ENCODE assay signal across 9 cellular contexts in genomic region chr3:4754180-4755086, GRCh38.
DNase-seq lines count a peak whose midpoint lies in the region; ATAC-seq, FAIRE-seq and TF ChIP-seq lines count a peak whose summit lies in the region.
"Had no signal": no experiment of that assay in that cellular context is flagged by ENCODE, and none has a peak within 500 bp of the region (broad histone marks: within the 10 kb centered on the region; RNA-seq: fewer than 3 reads in every experiment).

No MANE protein-coding gene starts in this region.

- in situ Hi-C loops in HepG2 (cut with HindIII; ENCODE audit: extremely low pct_ligation_motif_present, low pct_unique_long_range_greater_than_20kb): no loop called here

- H3K4me3 Mint-ChIP-seq in activated CD4-positive, alpha-beta memory T cell treated with anti-CD3 and anti-CD28 coated beads, Interleukin-2, amount 10 ng/mL, durations not matched to agents 7 days and 5 days: no peak overlapping the region

- intact Hi-C loops in HepG2 (cut with micrococcal nuclease; ENCODE audit: unreplicated experiment): no loop called here

- CTCF ChIA-PET in activated CD4-positive, alpha-beta memory T cell treated with anti-CD3 and anti-CD28 coated beads, Interleukin-2, amount 10 ng/mL, durations not matched to agents 7 days and 5 days (lab: Charles Lee): no interaction called here
- CTCF ChIA-PET in HepG2 (lab: Yijun Ruan, JAX; ENCODE audit: low intra/inter-chr PET ratio, low total read pairs): no interaction called here

- no peak for DNase-seq in activated naive CD4-positive, alpha-beta T cell treated with anti-CD3 and anti-CD28 coated beads, Interleukin-2, amount 50 U/mL, for 72 hours (ENCODE audit: low spot score in 2 of 2)
- no peak for DNase-seq in activated naive CD4-positive, alpha-beta T cell treated with Interleukin-2 at 50 U/mL for 16 hours
- peak; percentile 30 for DNase-seq in activated CD4-positive, alpha-beta memory T cell treated with anti-CD3 and anti-CD28 coated beads, Interleukin-2, amount 10 ng/mL, durations not matched to agents 7 days and 5 days
- DNase-seq in HepG2 (ENCODE audit: low spot score) (no peak), occipital lobe (lab: John Stamatoyannopoulos, UW) (no peak), NCI-H2081 (lab: John Stamatoyannopoulos, UW) (no peak), NCI-H1436 treated with DMSO at 0.1 percent for 48 hours (lab: John Stamatoyannopoulos, UW) (no peak)
- DNase-seq: PC-9 had no signal

- FAIRE-seq in HepG2 (lab: Jason Lieb, UNC): no peak

- H3K36me3 ChIP-seq in HepG2 (replicated peaks in 1 of 2; ENCODE audit: control insufficient read depth in 1 of 2, insufficient read depth in 2 of 2, low read length in 2 of 2): no peaks in the 10 kb centered on the region; a peak in 1 of 5 replicates

- no peak overlapping the region for H3K9ac ChIP-seq in HepG2 (ENCODE audit: insufficient read depth, low read depth, low read length)

- H4K20me1 ChIP-seq in HepG2 (ENCODE audit: insufficient read depth, low read length): no peaks in the 10 kb centered on the region

- H3K27me3 ChIP-seq in HepG2 (ENCODE audit: control insufficient read depth in 1 of 2, insufficient read depth in 2 of 2, low read length in 2 of 2): no peaks in the 10 kb centered on the region

- no peak overlapping the region for H3K27ac Mint-ChIP-seq in activated naive CD4-positive, alpha-beta T cell treated with anti-CD3 and anti-CD28 coated beads, Interleukin-2, amount 50 U/mL, for 72 hours
- H3K27ac Mint-ChIP-seq in activated CD4-positive, alpha-beta memory T cell treated with anti-CD3 and anti-CD28 coated beads, Interleukin-2, amount 10 ng/mL, durations not matched to agents 7 days and 5 days: no peak overlapping the region

- H3K4me1 ChIP-seq in HepG2 (ENCODE audit: insufficient read depth, low read length): peaks cover 73% of the 10 kb centered on the region

- H3K27me3 Mint-ChIP-seq in activated CD4-positive, alpha-beta memory T cell treated with anti-CD3 and anti-CD28 coated beads, Interleukin-2, amount 10 ng/mL, durations not matched to agents 7 days and 5 days: no peaks in the 10 kb centered on the region

- no peak overlapping the region for H3K4me2 ChIP-seq in HepG2 (ENCODE audit: low read depth, low read length)
- H3K4me2 ChIP-seq: PC-9 had no signal

- no peaks in the 10 kb centered on the region for H3K9me3 ChIP-seq in HepG2 (ENCODE audit: low read length)

- peaks cover 2 to 11% of the 10 kb centered on the region in 2 donors for H3K36me3 Mint-ChIP-seq in activated naive CD4-positive, alpha-beta T cell treated with anti-CD3 and anti-CD28 coated beads, Interleukin-2, amount 50 U/mL, for 72 hours
- peaks cover 58% of the 10 kb centered on the region for H3K36me3 Mint-ChIP-seq in activated CD4-positive, alpha-beta memory T cell treated with anti-CD3 and anti-CD28 coated beads, Interleukin-2, amount 10 ng/mL, durations not matched to agents 7 days and 5 days (ENCODE audit: low read depth)

- H3K79me2 ChIP-seq in HepG2 (ENCODE audit: insufficient read depth, low read length): no peaks in the 10 kb centered on the region

- peaks cover 69% of the 10 kb centered on the region for H3K4me1 Mint-ChIP-seq in activated CD4-positive, alpha-beta memory T cell treated with anti-CD3 and anti-CD28 coated beads, Interleukin-2, amount 10 ng/mL, durations not matched to agents 7 days and 5 days

- BruUV-seq in HepG2 (replicated peaks; lab: Mats Ljungman, UMichigan): no TSS peak

- no peak for TF ChIP-seq POLR2A in HepG2 (IDR thresholded peaks at IDR 0.05; ENCODE audit: insufficient read depth in 1 of 2, low read depth in 2 of 2, low read length in 2 of 2)

- TF ChIP-seq EP300 in HepG2 (IDR thresholded peaks at IDR 0.05; ENCODE audit: low read depth in 2 of 2, low read length in 2 of 2): no peak
- TF ChIP-seq EP300 in HepG2 (CRISPR knock-in tag; IDR thresholded peaks at IDR 0.05; ENCODE audit: borderline replicate concordance): no peak

- TF ChIP-seq RAD21 in HepG2 (CRISPR knock-in tag; IDR thresholded peaks at IDR 0.05): no peak

- H2AFZ ChIP-seq in HepG2 (ENCODE audit: low read length): no peak overlapping the region
- H2AFZ ChIP-seq: PC-9 had no signal

- over 99% methylated on average over 7 of the region's 7 CpGs for WGBS in HepG2 (ENCODE audit: low lambda C conversion rate)

- peak; percentile 77 for ATAC-seq in activated naive CD4-positive, alpha-beta T cell treated with anti-CD3 and anti-CD28 coated beads, Interleukin-2, amount 50 U/mL, for 72 hours
- ATAC-seq in HG02943 (IDR thresholded peaks at IDR 0.05; ENCODE audit: low read depth, unreplicated experiment) (peak; percentile 57), HepG2 (no peak)

- no peak overlapping the region for H3K4me3 ChIP-seq in HepG2 (replicated peaks in 1 of 3; ENCODE audit: insufficient read depth in 1 of 3, low read depth in 2 of 3, low read length in 3 of 3)
- H3K4me3 ChIP-seq: PC-9 had no signal

- POLR2A ChIA-PET in activated CD4-positive, alpha-beta memory T cell treated with anti-CD3 and anti-CD28 coated beads, Interleukin-2, amount 10 ng/mL, durations not matched to agents 7 days and 5 days (lab: Charles Lee): no interaction called here
- POLR2A ChIA-PET in HepG2 (lab: Yijun Ruan, JAX): no interaction called here

- peaks cover 0 to 5% of the 10 kb centered on the region in 2 donors for H3K9me3 Mint-ChIP-seq in activated naive CD4-positive, alpha-beta T cell treated with anti-CD3 and anti-CD28 coated beads, Interleukin-2, amount 50 U/mL, for 72 hours
- peaks cover 3% of the 10 kb centered on the region for H3K9me3 Mint-ChIP-seq in activated CD4-positive, alpha-beta memory T cell treated with anti-CD3 and anti-CD28 coated beads, Interleukin-2, amount 10 ng/mL, durations not matched to agents 7 days and 5 days

- no peak overlapping the region for H3K27ac ChIP-seq in HepG2 (ENCODE audit: extremely low read length, insufficient read depth, low read length)
- H3K27ac ChIP-seq: PC-9 had no signal

- TF ChIP-seq CTCF in HepG2 (CRISPR knock-in tag; IDR thresholded peaks at IDR 0.05): no peak

TF ChIP-seq in HepG2, 621 proteins besides CTCF, POLR2A, EP300 and RAD21:
- TF ChIP-seq KDM3A (CRISPR knock-in tag; IDR thresholded peaks at IDR 0.05; ENCODE audit: low read depth) (no peak), CREM (IDR thresholded peaks at IDR 0.05) (no peak), CREM (CRISPR knock-in tag; IDR thresholded peaks at IDR 0.05) (no peak), NFYC (CRISPR knock-in tag; IDR thresholded peaks at IDR 0.05) (no peak), ZFYVE20 (CRISPR knock-in tag; IDR thresholded peaks at IDR 0.05; ENCODE audit: borderline replicate concordance, low read depth) (no peak), HDAC1 (CRISPR knock-in tag; IDR thresholded peaks at IDR 0.05) (no peak), SOX6 (IDR thresholded peaks at IDR 0.05) (no peak), SOX6 (CRISPR knock-in tag; IDR thresholded peaks at IDR 0.05) (no peak), ZNF234 (CRISPR knock-in tag; conservative IDR thresholded peaks at IDR 0.05) (no peak), SP140L (CRISPR knock-in tag; IDR thresholded peaks at IDR 0.05; ENCODE audit: borderline replicate concordance) (no peak), ZNF362 (CRISPR knock-in tag; IDR thresholded peaks at IDR 0.05; ENCODE audit: borderline replicate concordance) (no peak), KLF13 (CRISPR knock-in tag; IDR thresholded peaks at IDR 0.05) (no peak), ZNF580 (CRISPR knock-in tag; IDR thresholded peaks at IDR 0.05; ENCODE audit: borderline replicate concordance, low read depth) (no peak), TCF7 (IDR thresholded peaks at IDR 0.05; ENCODE audit: low read depth) (no peak), ZFP36 (IDR thresholded peaks at IDR 0.05; ENCODE audit: borderline replicate concordance, low read depth, low read length, partially characterized antibody) (no peak), ZNF777 (CRISPR knock-in tag; IDR thresholded peaks at IDR 0.05) (no peak), NFRKB (IDR thresholded peaks at IDR 0.05) (no peak)
- TF ChIP-seq, protein P1, sequence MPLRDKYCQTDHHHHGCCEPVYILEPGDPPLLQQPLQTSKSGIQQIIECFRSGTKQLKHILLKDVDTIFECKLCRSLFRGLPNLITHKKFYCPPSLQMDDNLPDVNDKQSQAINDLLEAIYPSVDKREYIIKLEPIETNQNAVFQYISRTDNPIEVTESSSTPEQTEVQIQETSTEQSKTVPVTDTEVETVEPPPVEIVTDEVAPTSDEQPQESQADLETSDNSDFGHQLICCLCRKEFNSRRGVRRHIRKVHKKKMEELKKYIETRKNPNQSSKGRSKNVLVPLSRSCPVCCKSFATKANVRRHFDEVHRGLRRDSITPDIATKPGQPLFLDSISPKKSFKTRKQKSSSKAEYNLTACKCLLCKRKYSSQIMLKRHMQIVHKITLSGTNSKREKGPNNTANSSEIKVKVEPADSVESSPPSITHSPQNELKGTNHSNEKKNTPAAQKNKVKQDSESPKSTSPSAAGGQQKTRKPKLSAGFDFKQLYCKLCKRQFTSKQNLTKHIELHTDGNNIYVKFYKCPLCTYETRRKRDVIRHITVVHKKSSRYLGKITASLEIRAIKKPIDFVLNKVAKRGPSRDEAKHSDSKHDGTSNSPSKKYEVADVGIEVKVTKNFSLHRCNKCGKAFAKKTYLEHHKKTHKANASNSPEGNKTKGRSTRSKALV (CRISPR knock-in tag; IDR thresholded peaks at IDR 0.05): no peak
TF ChIP-seq in HepG2: peak in this region for 0.
